In the genomic region with DNA sequence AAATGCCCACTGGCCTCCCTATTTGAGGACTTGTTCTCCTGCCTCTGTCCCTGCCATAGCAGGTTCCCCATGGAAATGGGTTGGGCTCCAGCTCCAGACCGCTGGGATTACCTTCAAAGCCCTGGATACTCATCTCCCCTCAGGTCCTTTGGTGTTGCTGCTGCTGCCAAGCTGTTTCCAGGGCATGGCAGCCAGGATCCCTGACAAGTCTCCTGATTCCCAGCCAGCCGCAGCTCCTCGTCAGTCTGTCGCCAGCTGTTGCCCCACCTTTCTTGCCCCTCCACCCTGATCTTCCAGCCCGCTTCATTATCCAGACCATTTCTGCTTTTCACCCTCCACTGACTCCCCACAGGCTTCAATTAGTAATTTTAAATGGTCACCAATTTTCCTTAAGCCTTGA, we compare ENCODE assay signal across 17 cellular contexts.
"Had no signal": no experiment of that assay in that cellular context is flagged by ENCODE, and none has a peak within 500 bp of the region (broad histone marks: within the 10 kb centered on the region; RNA-seq: fewer than 3 reads in every experiment).

No MANE protein-coding gene starts in this region.

- H3K36me3 ChIP-seq: esophagus squamous epithelium, gastroesophageal sphincter, prostate gland, right lobe of liver, tibial artery, upper lobe of right lung, vagina had no signal

- H3K79me2 ChIP-seq: parathyroid adenoma had no signal

- H2AFZ ChIP-seq: parathyroid adenoma had no signal

- H3K27me3 ChIP-seq: esophagus squamous epithelium, right lobe of liver, upper lobe of right lung, vagina had no signal

- H3K27ac ChIP-seq: esophagus squamous epithelium, gastroesophageal sphincter, parathyroid adenoma, prostate gland, right lobe of liver, tibial artery, upper lobe of right lung, vagina had no signal

- H3K4me1 ChIP-seq: gastroesophageal sphincter, prostate gland, right lobe of liver, tibial artery, upper lobe of right lung had no signal

- DNase-seq: effector memory CD8-positive, alpha-beta T cell; esophagus squamous epithelium; foreskin fibroblast; glutamatergic neuron; islet precursor cell; left cardiac atrium; mesendoderm; naive B cell; right lobe of liver; stimulated activated CD4-positive, alpha-beta T cell treated with anti-CD3 and anti-CD28 coated beads, Interleukin-4, amount 100 ng/mL, for 1 hour; tibial artery; upper lobe of right lung had no signal

- H3K9me3 ChIP-seq: esophagus squamous epithelium, gastroesophageal sphincter, prostate gland, right lobe of liver, tibial artery, upper lobe of right lung, vagina had no signal

- ATAC-seq: effector memory CD8-positive, alpha-beta T cell; gastroesophageal sphincter; right lobe of liver; stimulated activated memory B cell treated with anti-CD40 and anti-IgM and Interleukin-4, amounts not matched to agents 10 μg/mL and 1 μg/mL and 100 μg/mL, for 72 hours; upper lobe of right lung had no signal

- H3K9ac ChIP-seq: parathyroid adenoma had no signal

- H3K4me3 ChIP-seq: esophagus squamous epithelium, gastroesophageal sphincter, prostate gland, right lobe of liver, tibial artery, upper lobe of right lung, vagina had no signal
